ENCODE assay signal across 1 cellular context in genomic region chr1:41006942-41007865, GRCh38.
TF ChIP-seq lines count a peak whose summit lies in the region.

No MANE protein-coding gene starts in this region.

TF ChIP-seq in IMR-90, 13 proteins besides CTCF, POLR2A, EP300 and RAD21 (continued from another document):
- TF ChIP-seq ELK1 (IDR thresholded peaks at IDR 0.05; ENCODE audit: borderline replicate concordance, low read depth, low read length) (no peak), CHD1 (IDR thresholded peaks at IDR 0.05; ENCODE audit: low read depth, low read length) (no peak)
